In genomic region chr17:40499551-40500189, GRCh38 we compare ENCODE assay signal across 1 cellular context.
TF ChIP-seq lines count a peak whose summit lies in the region.

No MANE protein-coding gene starts in this region.

TF ChIP-seq in HepG2, 621 proteins besides CTCF, POLR2A, EP300 and RAD21 (continued from another document and continues in another):
- no peak for TF ChIP-seq REST (IDR thresholded peaks at IDR 0.05; ENCODE audit: borderline replicate concordance in 1 of 2, low read depth in 1 of 2, low read length in 2 of 2)
- no peak for TF ChIP-seq HIVEP1 (CRISPR knock-in tag; IDR thresholded peaks at IDR 0.05)
- TF ChIP-seq NFIB (CRISPR knock-in tag; IDR thresholded peaks at IDR 0.05; ENCODE audit: borderline replicate concordance), result no peak
- TF ChIP-seq NFKBIZ (CRISPR knock-in tag; IDR thresholded peaks at IDR 0.05), result no peak
- no peak for TF ChIP-seq DMTF1 (CRISPR knock-in tag; IDR thresholded peaks at IDR 0.05)
- TF ChIP-seq ZNF337 (CRISPR knock-in tag; IDR thresholded peaks at IDR 0.05; ENCODE audit: borderline replicate concordance, low read depth), result no peak
- no peak for TF ChIP-seq MXI1 (IDR thresholded peaks at IDR 0.05; ENCODE audit: borderline replicate concordance, low read depth, low read length)
- no peak for TF ChIP-seq PAWR (CRISPR knock-in tag; IDR thresholded peaks at IDR 0.05; ENCODE audit: borderline replicate concordance)
- no peak for TF ChIP-seq ZNF367 (CRISPR knock-in tag; IDR thresholded peaks at IDR 0.05; ENCODE audit: borderline replicate concordance)
- TF ChIP-seq ZFY (CRISPR knock-in tag; IDR thresholded peaks at IDR 0.05), result peak; percentile 21; the same call in 1 of the 2 replicates
- TF ChIP-seq HOXA9 (CRISPR knock-in tag; IDR thresholded peaks at IDR 0.05; ENCODE audit: borderline replicate concordance), result no peak
- TF ChIP-seq NPAS2 (CRISPR knock-in tag; IDR thresholded peaks at IDR 0.05; ENCODE audit: borderline replicate concordance), result no peak
- TF ChIP-seq FOXO1 (CRISPR knock-in tag; IDR thresholded peaks at IDR 0.05), result no peak
- no peak for TF ChIP-seq ZNF790 (CRISPR knock-in tag; IDR thresholded peaks at IDR 0.05; ENCODE audit: borderline replicate concordance)
- TF ChIP-seq MLX (CRISPR knock-in tag; IDR thresholded peaks at IDR 0.05), result no peak
- TF ChIP-seq SNAPC5 (CRISPR knock-in tag; IDR thresholded peaks at IDR 0.05; ENCODE audit: borderline replicate concordance), result no peak
- no peak for TF ChIP-seq NKX3-1 (CRISPR knock-in tag; IDR thresholded peaks at IDR 0.05)
- no peak for TF ChIP-seq SMC3 (IDR thresholded peaks at IDR 0.05; ENCODE audit: low read length)
- TF ChIP-seq SNRNP70 (IDR thresholded peaks at IDR 0.05; ENCODE audit: low read depth, low read length), result no peak
- no peak for TF ChIP-seq DZIP1 (CRISPR knock-in tag; IDR thresholded peaks at IDR 0.05)
- no peak for TF ChIP-seq FOSL2 (CRISPR knock-in tag; IDR thresholded peaks at IDR 0.05)
- TF ChIP-seq LCORL (IDR thresholded peaks at IDR 0.05), result no peak
- no peak for TF ChIP-seq LCORL (CRISPR knock-in tag; IDR thresholded peaks at IDR 0.05)
- TF ChIP-seq ZNF605 (CRISPR knock-in tag; IDR thresholded peaks at IDR 0.05), result 0 out of 2 replicates have a peak, but pooled peaks have one; percentile 0
- TF ChIP-seq RBM22 (optimal IDR thresholded peaks at IDR 0.05; ENCODE audit: low read length), result no peak
- TF ChIP-seq ZBTB42 (CRISPR knock-in tag; IDR thresholded peaks at IDR 0.05), result no peak
- no peak for TF ChIP-seq MBD4 (IDR thresholded peaks at IDR 0.05; ENCODE audit: borderline replicate concordance, low read length)
- no peak for TF ChIP-seq HNRNPUL1 (IDR thresholded peaks at IDR 0.05; ENCODE audit: low read depth, low read length)
- TF ChIP-seq SPEN (CRISPR knock-in tag; IDR thresholded peaks at IDR 0.05; ENCODE audit: low read depth), result peak; percentile 32; the same call in 1 of the 2 replicates
- TF ChIP-seq ATF3 (CRISPR knock-in tag; IDR thresholded peaks at IDR 0.05), result 0 out of 2 replicates have a peak, but pooled peaks have one; percentile 15
- TF ChIP-seq BCLAF1 (IDR thresholded peaks at IDR 0.05), result no peak
- no peak for TF ChIP-seq ZNF768 (CRISPR knock-in tag; IDR thresholded peaks at IDR 0.05)
- TF ChIP-seq ZNF75D (CRISPR knock-in tag; IDR thresholded peaks at IDR 0.05; ENCODE audit: borderline replicate concordance), result no peak
- TF ChIP-seq PAXIP1 (CRISPR knock-in tag; conservative IDR thresholded peaks at IDR 0.05), result 0 out of 2 replicates have a peak, but pooled peaks have one; percentile 24
- TF ChIP-seq USF2 (IDR thresholded peaks at IDR 0.05; ENCODE audit: low read depth, low read length), result no peak
- no peak; the same call in 1 of the 2 replicates for TF ChIP-seq USF2 (CRISPR knock-in tag; IDR thresholded peaks at IDR 0.05; ENCODE audit: borderline replicate concordance)
- no peak for TF ChIP-seq ZNF335 (CRISPR knock-in tag; IDR thresholded peaks at IDR 0.05)
